ENCODE assay signal across 1 cellular context in the genomic region with DNA sequence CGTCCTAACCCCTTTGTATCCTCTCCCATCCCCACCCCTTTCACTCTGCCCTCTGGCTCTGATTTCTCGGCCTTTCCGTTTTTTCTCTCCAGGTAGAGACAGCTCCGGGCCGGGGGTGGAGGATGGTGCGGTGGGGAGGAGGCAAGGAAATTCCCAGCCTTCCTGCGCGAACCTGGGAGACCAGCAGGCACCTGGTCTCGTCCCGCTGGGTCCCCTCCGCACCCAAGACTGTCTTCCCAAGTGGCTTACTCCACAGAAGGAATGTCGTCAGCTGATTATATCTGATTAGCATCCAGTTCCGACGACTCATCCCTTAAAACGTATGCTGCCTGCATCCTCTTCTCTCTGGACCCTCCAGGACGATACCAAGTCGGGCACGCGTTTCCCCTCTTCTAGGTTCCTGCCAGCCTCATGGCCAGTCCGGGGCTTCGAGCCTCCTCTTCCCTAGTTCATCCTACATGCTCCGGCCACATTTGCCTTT.
TF ChIP-seq lines count a peak whose summit lies in the region.

No MANE protein-coding gene starts in this region.

TF ChIP-seq in A549, 52 proteins besides CTCF, POLR2A, EP300 and RAD21 (continued from another document):
- TF ChIP-seq, protein P1, sequence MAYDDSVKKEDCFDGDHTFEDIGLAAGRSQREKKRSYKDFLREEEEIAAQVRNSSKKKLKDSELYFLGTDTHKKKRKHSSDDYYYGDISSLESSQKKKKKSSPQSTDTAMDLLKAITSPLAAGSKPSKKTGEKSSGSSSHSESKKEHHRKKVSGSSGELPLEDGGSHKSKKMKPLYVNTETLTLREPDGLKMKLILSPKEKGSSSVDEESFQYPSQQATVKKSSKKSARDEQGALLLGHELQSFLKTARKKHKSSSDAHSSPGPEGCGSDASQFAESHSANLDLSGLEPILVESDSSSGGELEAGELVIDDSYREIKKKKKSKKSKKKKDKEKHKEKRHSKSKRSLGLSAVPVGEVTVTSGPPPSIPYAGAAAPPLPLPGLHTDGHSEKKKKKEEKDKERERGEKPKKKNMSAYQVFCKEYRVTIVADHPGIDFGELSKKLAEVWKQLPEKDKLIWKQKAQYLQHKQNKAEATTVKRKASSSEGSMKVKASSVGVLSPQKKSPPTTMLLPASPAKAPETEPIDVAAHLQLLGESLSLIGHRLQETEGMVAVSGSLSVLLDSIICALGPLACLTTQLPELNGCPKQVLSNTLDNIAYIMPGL (CRISPR knock-in tag; IDR thresholded peaks at IDR 0.05; ENCODE audit: borderline replicate concordance) = no peak
- TF ChIP-seq HEYL (CRISPR knock-in tag; IDR thresholded peaks at IDR 0.05) (no peak), POLR2AphosphoS2 (conservative IDR thresholded peaks at IDR 0.05; ENCODE audit: low read length) (no peak), EHMT2 (IDR thresholded peaks at IDR 0.05; ENCODE audit: low read depth) (no peak)
- TF ChIP-seq, protein P2, sequence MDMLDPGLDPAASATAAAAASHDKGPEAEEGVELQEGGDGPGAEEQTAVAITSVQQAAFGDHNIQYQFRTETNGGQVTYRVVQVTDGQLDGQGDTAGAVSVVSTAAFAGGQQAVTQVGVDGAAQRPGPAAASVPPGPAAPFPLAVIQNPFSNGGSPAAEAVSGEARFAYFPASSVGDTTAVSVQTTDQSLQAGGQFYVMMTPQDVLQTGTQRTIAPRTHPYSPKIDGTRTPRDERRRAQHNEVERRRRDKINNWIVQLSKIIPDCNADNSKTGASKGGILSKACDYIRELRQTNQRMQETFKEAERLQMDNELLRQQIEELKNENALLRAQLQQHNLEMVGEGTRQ (IDR thresholded peaks at IDR 0.05) = no peak
TF ChIP-seq in A549: peak in this region for 0.
